In genomic region chr5:137833463-137833862, GRCh38 we compare ENCODE assay signal across 12 cellular contexts. TPM values are rescaled to one million over a fixed set of nuclear protein-coding genes. Genes with fewer than 3 reads are reported as not detected.
DNase-seq lines count a peak whose midpoint lies in the region; ATAC-seq and TF ChIP-seq lines count a peak whose summit lies in the region.
"Had no signal": no experiment of that assay in that cellular context is flagged by ENCODE, and none has a peak within 500 bp of the region (broad histone marks: within the 10 kb centered on the region; RNA-seq: fewer than 3 reads in every experiment).

No MANE protein-coding gene starts in this region.

- TF ChIP-seq CTCF in heart right ventricle (IDR thresholded peaks at IDR 0.05), result no peak
- TF ChIP-seq CTCF in hepatocyte (IDR thresholded peaks at IDR 0.05; ENCODE audit: poor library complexity), result no peak
- TF ChIP-seq CTCF in uterus (IDR thresholded peaks at IDR 0.05), result no peak

- no peaks in the 10 kb centered on the region for H3K79me2 ChIP-seq in hepatocyte

- H3K27me3 ChIP-seq in heart right ventricle (no peaks in the 10 kb centered on the region), right cardiac atrium (ENCODE audit: control insufficient read depth, insufficient read depth) (no peaks in the 10 kb centered on the region), hepatocyte (no peaks in the 10 kb centered on the region), uterus (no peaks in the 10 kb centered on the region)
- H3K27me3 ChIP-seq: BLaER1 had no signal

- 49 to 63% methylated on average over 1 of the region's 1 CpG for WGBS in heart right ventricle, 2 donors
- WGBS in right cardiac atrium, result 73% methylated on average over 1 of the region's 1 CpG
- WGBS in hepatocyte (ENCODE audit: low lambda C conversion rate, missing lambda C conversion rate), result 14% methylated on average over 1 of the region's 1 CpG

- no peaks in the 10 kb centered on the region for H4K20me1 ChIP-seq in hepatocyte (ENCODE audit: insufficient read depth, poor library complexity, severe bottlenecking)
- H4K20me1 ChIP-seq: BLaER1 had no signal

- no peaks in the 10 kb centered on the region for H3K9me2 ChIP-seq in hepatocyte (replicated peaks; ENCODE audit: insufficient read depth)

- H3K4me2 ChIP-seq in hepatocyte, result no peak overlapping the region
- H3K4me2 ChIP-seq: BLaER1 had no signal

- no peak for ATAC-seq in heart right ventricle
- ATAC-seq in right cardiac atrium, result no peak
- no peak for ATAC-seq in GM19351 (IDR thresholded peaks at IDR 0.05; ENCODE audit: unreplicated experiment)
- ATAC-seq in GM18505 (IDR thresholded peaks at IDR 0.05; ENCODE audit: unreplicated experiment), result no peak
- ATAC-seq: activated naive CD4-positive, alpha-beta T cell treated with anti-CD3 and anti-CD28 coated beads, Interleukin-2, amount 50 U/mL, for 72 hours had no signal

- peaks cover 2 to 78% (median 36%) of the 10 kb centered on the region in 9 donors for H3K4me1 ChIP-seq in heart right ventricle
- H3K4me1 ChIP-seq in right cardiac atrium (ENCODE audit: control insufficient read depth, insufficient read depth, low read length), result peaks cover 4% of the 10 kb centered on the region
- H3K4me1 ChIP-seq in hepatocyte (ENCODE audit: insufficient read depth), result peaks cover 15% of the 10 kb centered on the region
- peaks cover 0 to 17% of the 10 kb centered on the region in 2 donors for H3K4me1 ChIP-seq in uterus
- H3K4me1 ChIP-seq: BLaER1 had no signal

- H3K4me3 ChIP-seq in heart right ventricle (no peak overlapping the region), right cardiac atrium (ENCODE audit: low read length) (no peak overlapping the region), hepatocyte (no peak overlapping the region), uterus (no peak overlapping the region)
- H3K4me3 ChIP-seq: BLaER1 had no signal

- DNase-seq in heart right ventricle (no peak), right cardiac atrium (no peak), SK-N-DZ (ENCODE audit: low spot score) (peak; percentile 35), hepatocyte (ENCODE audit: low spot score) (peak; percentile 84), uterus (peak; percentile 22 to 49)
- DNase-seq in stimulated activated naive CD4-positive, alpha-beta T cell (lab: John Stamatoyannopoulos, UW), result no peak
- DNase-seq: head of caudate nucleus had no signal

- H3K9me3 ChIP-seq in heart right ventricle (no peaks in the 10 kb centered on the region), right cardiac atrium (ENCODE audit: control insufficient read depth, low read length) (no peaks in the 10 kb centered on the region), hepatocyte (ENCODE audit: low read depth) (no peaks in the 10 kb centered on the region), uterus (no peaks in the 10 kb centered on the region)
- H3K9me3 ChIP-seq: BLaER1 had no signal

- no peak for TF ChIP-seq POLR2A in uterus (IDR thresholded peaks at IDR 0.05)
- TF ChIP-seq POLR2A in GM18505 (IDR thresholded peaks at IDR 0.05; ENCODE audit: borderline replicate concordance, extremely low read depth, insufficient read depth, insufficient read length), result no peak

- H2AFZ ChIP-seq in hepatocyte, result no peak overlapping the region

- H3K36me3 ChIP-seq in heart right ventricle (peaks cover 0 to 3% (median 0%) of the 10 kb centered on the region in 9 donors), hepatocyte (replicated peaks; ENCODE audit: insufficient read depth, low read depth) (no peaks in the 10 kb centered on the region), uterus (no peaks in the 10 kb centered on the region)
- H3K36me3 ChIP-seq: BLaER1 had no signal

- intact Hi-C loops in heart right ventricle (cut with DNase I), result loop anchor here in 1 of 10 donors (5.0 kb wide), 1 partner anchor 54 kb away; the partner anchor contains the start of gene PKD2L2
- intact Hi-C loops in right cardiac atrium (cut with DNase I), result no loop called here
- intact Hi-C loops in uterus (cut with DNase I; ENCODE audit: low total_unique reads), result no loop called here

- H3K27ac ChIP-seq in heart right ventricle (peak overlapping the region in 9 of 10 donors; percentile 28 to 92 (median 58)), right cardiac atrium (ENCODE audit: low read length) (no peak overlapping the region), hepatocyte (peak overlapping the region; percentile 8), uterus (peak overlapping the region; percentile 42 to 61)
- H3K27ac ChIP-seq: BLaER1 had no signal

RNA-seq across cellular contexts. Expression of gene MYOT, which starts 34.2 kb away (rescaled TPM):
- total RNA-seq in heart right ventricle (10 to 100 TPM in 9 of 10 donors, 1 to 10 TPM in 1; 6.8 to 22.4 (median 11.7) TPM), right cardiac atrium (10 to 100 TPM; 11.1 to 14.5 (median 12.8) TPM), hepatocyte (not detected in 2 replicates), uterus (1 to 10 TPM in 3 of 4 donors, under 1 TPM in 1; 0.51 to 2.7 (median 1.1) TPM)
- polyA plus RNA-seq in heart right ventricle (100 to 1,000 TPM in 1 of 2 donors, 1 to 10 TPM in 1; 6.4 to 180 TPM), right cardiac atrium (13.1 TPM), hepatocyte (not detected in 2 replicates)
- not detected in 2 replicates for polyA plus RNA-seq in SK-N-DZ (2014; cell fraction: cytosol; rRNA removed)
- polyA plus RNA-seq in SK-N-DZ (2014; cell fraction: nucleus; rRNA removed), result 0.74 TPM in 1 of 2 replicates, not detected in the other
- total RNA-seq: activated naive CD4-positive, alpha-beta T cell treated with anti-CD3 and anti-CD28 coated beads, Interleukin-2, amount 50 U/mL, for 72 hours; progenitor cell of endocrine pancreas had no signal

RNA-seq across cellular contexts. Expression of gene PKD2L2, which starts 55.8 kb away (rescaled TPM):
- total RNA-seq in heart right ventricle (1 to 10 TPM in 3 of 10 donors, under 1 TPM in 6, not detected in 1; 0.42 to 1.7 (median 0.53) TPM), right cardiac atrium (under 1 TPM in 3 of 4 donors, not detected in 1; 0.32 to 0.85 (median 0.71) TPM), hepatocyte (not detected in 2 replicates), uterus (not detected)
- polyA plus RNA-seq in heart right ventricle (under 1 TPM in 1 of 2 donors, not detected in 1; 0.06 TPM), right cardiac atrium (0.18 TPM), hepatocyte (0.09 and 0.11 TPM in 2 replicates)
- polyA plus RNA-seq in SK-N-DZ (2014; cell fraction: cytosol; rRNA removed), result not detected in 2 replicates
- not detected in 2 replicates for polyA plus RNA-seq in SK-N-DZ (2014; cell fraction: nucleus; rRNA removed)
- total RNA-seq: progenitor cell of endocrine pancreas had no signal

Comparison
In these comparisons a context has a peak if more than half of its experiments do, and no peak if none do; other contexts are left out.
1. DNase-seq: peak in SK-N-DZ (single experiment), hepatocyte (single experiment) and uterus (2 of 2); none in heart right ventricle (0 of 2), right cardiac atrium (0 of 3) and stimulated activated naive CD4-positive, alpha-beta T cell (0 of 6).